Comparison of ENCODE assay signal across 8 cellular contexts in genomic region chr19:29665826-29666633, GRCh38. TPM values are rescaled to one million over a fixed set of nuclear protein-coding genes. Genes with fewer than 3 reads are reported as not detected.
DNase-seq lines count a peak whose midpoint lies in the region; ATAC-seq and TF ChIP-seq lines count a peak whose summit lies in the region.

No MANE protein-coding gene starts in this region.

- H4K5ac ChIP-seq in mesendoderm (ENCODE audit: low read length) = no peak overlapping the region

- H3K9ac ChIP-seq in mesendoderm (ENCODE audit: low read length) = peak overlapping the region; percentile 78

- peak overlapping the region; percentile 13 for H3K18ac ChIP-seq in mesendoderm (ENCODE audit: low read length)

- H2BK5ac ChIP-seq in mesendoderm (ENCODE audit: low read length) = no peak overlapping the region

- H3K4me3 Mint-ChIP-seq in type B pancreatic cell = peak overlapping the region; percentile 86

- DNase-seq in AG08396 (ENCODE audit: low spot score) = peak; percentile 71
- DNase-seq in Peyer's patch = peak in 1 of 3 donors; percentile 58
- peak; percentile 13 for DNase-seq in effector CD8-positive, alpha-beta T cell (lab: John Stamatoyannopoulos, UW)
- peak; percentile 79 for DNase-seq in mesendoderm
- no peak for DNase-seq in type B pancreatic cell (ENCODE audit: extremely low spot score, unreplicated experiment)
- DNase-seq in NCI-H510A (lab: John Stamatoyannopoulos, UW) = no peak

- TF ChIP-seq POLR2A in Peyer's patch (IDR thresholded peaks at IDR 0.05) = peak in 1 of 2 donors; percentile 23

- peak overlapping the region; percentile 76 to 92 (median 89) for H3K27ac ChIP-seq in Peyer's patch
- H3K27ac ChIP-seq in mesendoderm (ENCODE audit: low read depth, low read length) = no peak overlapping the region

- no peak overlapping the region for H4K8ac ChIP-seq in mesendoderm (ENCODE audit: low read depth, low read length)

- H3K23ac ChIP-seq in mesendoderm (ENCODE audit: low read length) = no peak overlapping the region

- H3K9me3 Mint-ChIP-seq in type B pancreatic cell = no peaks in the 10 kb centered on the region

- no peak overlapping the region for H2BK120ac ChIP-seq in mesendoderm (ENCODE audit: low read depth, low read length)

- H3K56ac ChIP-seq in mesendoderm (ENCODE audit: low read length) = peak overlapping the region; percentile 80

- peak overlapping the region; percentile 77 for H3K4me2 ChIP-seq in mesendoderm (ENCODE audit: low read length)

- H3K36me3 Mint-ChIP-seq in type B pancreatic cell = peaks cover 4% of the 10 kb centered on the region

- no peaks in the 10 kb centered on the region for H3K9me3 ChIP-seq in Peyer's patch

- H2AK5ac ChIP-seq in mesendoderm (ENCODE audit: low read length) = no peak overlapping the region

- H3K27me3 ChIP-seq in Peyer's patch (no peaks in the 10 kb centered on the region), mesendoderm (ENCODE audit: insufficient read depth, low read length, poor library complexity) (no peaks in the 10 kb centered on the region)

- H3K4me3 ChIP-seq in Peyer's patch = peak overlapping the region; percentile 70 to 95 (median 80)
- H3K4me3 ChIP-seq in mesendoderm (ENCODE audit: low read length) = peak overlapping the region; percentile 66

- ATAC-seq in GM21619 (IDR thresholded peaks at IDR 0.05; ENCODE audit: unreplicated experiment) = peak; percentile 12
- no peak for ATAC-seq in HG03108 (IDR thresholded peaks at IDR 0.05; ENCODE audit: unreplicated experiment)

- peak overlapping the region; percentile 53 for H3K27ac Mint-ChIP-seq in type B pancreatic cell

- no peak overlapping the region for H3K4ac ChIP-seq in mesendoderm (ENCODE audit: low read depth, low read length)

- H3K36me3 ChIP-seq in Peyer's patch (no peaks in the 10 kb centered on the region), mesendoderm (ENCODE audit: control insufficient read depth, insufficient read depth, low read length) (no peaks in the 10 kb centered on the region)

- H3K27me3 Mint-ChIP-seq in type B pancreatic cell = no peaks in the 10 kb centered on the region

- H3K4me1 Mint-ChIP-seq in type B pancreatic cell (ENCODE audit: unreplicated experiment) = peaks cover 25% of the 10 kb centered on the region

- no peak for TF ChIP-seq CTCF in Peyer's patch (IDR thresholded peaks at IDR 0.05)
- no peak for TF ChIP-seq CTCF in type B pancreatic cell (conservative IDR thresholded peaks at IDR 0.05)

- no peak overlapping the region for H2BK15ac ChIP-seq in mesendoderm (replicated peaks; ENCODE audit: low read depth)

- H3K4me1 ChIP-seq in Peyer's patch (peaks cover 0 to 38% (median 23%) of the 10 kb centered on the region in 4 donors), mesendoderm (ENCODE audit: control insufficient read depth, low read depth, low read length) (peaks cover 7% of the 10 kb centered on the region)

- H3K79me1 ChIP-seq in mesendoderm (ENCODE audit: low read length) = no peaks in the 10 kb centered on the region

- no peaks in the 10 kb centered on the region for H3K79me2 ChIP-seq in mesendoderm (ENCODE audit: control insufficient read depth, insufficient read depth, low read length)

- no CpG with 5 or more reads among the region's 32 CpGs for WGBS in mesendoderm (ENCODE audit: extremely low coverage, insufficient coverage, low lambda C conversion rate)

RNA-seq across cellular contexts. Expression of gene PLEKHF1, which starts 0.8 kb away (rescaled TPM):
- total RNA-seq in Peyer's patch (10 to 100 TPM in 1 of 4 donors, 1 to 10 TPM in 3; 8.2 to 16.5 (median 9.0) TPM), type B pancreatic cell (ENCODE audit: low replicate concordance) (6.3 and 16.9 TPM in 2 replicates)
- polyA plus RNA-seq in mesendoderm (2013, experiment 1 of 2) = 3.0 TPM
- 3.7 TPM for polyA plus RNA-seq in mesendoderm (2013, experiment 2 of 2)

RNA-seq across cellular contexts. Expression of gene C19orf12, which starts 49.0 kb away (rescaled TPM):
- total RNA-seq in Peyer's patch (10 to 100 TPM; 18.2 to 49.1 (median 28.2) TPM), type B pancreatic cell (ENCODE audit: low replicate concordance) (18.0 and 23.9 TPM in 2 replicates)
- 10.9 TPM for polyA plus RNA-seq in mesendoderm (2013, experiment 1 of 2)
- polyA plus RNA-seq in mesendoderm (2013, experiment 2 of 2) = 10.9 TPM

RNA-seq across cellular contexts. Expression of gene POP4, which starts 59.9 kb away (rescaled TPM):
- 10 to 100 TPM; 43.7 to 50.9 (median 49.1) TPM for total RNA-seq in Peyer's patch
- polyA plus RNA-seq in mesendoderm (2013, experiment 1 of 2) = 64.2 TPM
- 63.7 TPM for polyA plus RNA-seq in mesendoderm (2013, experiment 2 of 2)
- total RNA-seq in type B pancreatic cell (ENCODE audit: low replicate concordance) = 48.4 and 51.3 TPM in 2 replicates

Comparison
In these comparisons a context has a peak if more than half of its experiments do, and no peak if none do; other contexts are left out.
1. DNase-seq: peak in AG08396 (single experiment), effector CD8-positive, alpha-beta T cell (single experiment) and mesendoderm (single experiment); none in type B pancreatic cell (single experiment) and NCI-H510A (single experiment).